26 cellular contexts compared by ENCODE assay signal in the genomic region with DNA sequence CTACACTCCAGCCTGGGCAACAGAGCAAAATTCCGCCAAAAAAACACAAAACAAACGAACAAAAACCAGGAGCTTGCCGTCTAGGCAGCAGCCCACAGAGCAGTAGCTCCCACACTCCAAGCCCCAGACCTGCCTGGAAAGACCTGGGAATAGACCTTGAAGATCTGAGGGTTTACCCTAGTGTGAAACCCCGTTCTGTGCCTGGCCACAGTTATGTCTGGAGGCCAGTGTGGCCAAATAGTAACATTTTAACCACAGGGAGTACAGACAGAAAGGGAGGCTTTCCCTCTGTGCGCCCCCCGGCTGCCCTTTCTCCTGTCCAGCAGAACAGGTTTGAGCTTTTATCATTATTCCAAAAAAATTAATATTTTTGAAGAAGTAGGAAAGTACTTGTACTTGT.
"Had no signal": no experiment of that assay in that cellular context is flagged by ENCODE, and none has a peak within 500 bp of the region (broad histone marks: within the 10 kb centered on the region; RNA-seq: fewer than 3 reads in every experiment).

No MANE protein-coding gene starts in this region.

- FAIRE-seq: islet of Langerhans, pancreas had no signal

- H3K9me3 ChIP-seq: adrenal gland, esophagus muscularis mucosa, pancreas, prostate gland, thyroid gland, upper lobe of right lung had no signal

- H3K4me3 ChIP-seq: adrenal gland, esophagus muscularis mucosa, left lung, lung, pancreas, prostate gland, stomach, thyroid gland, upper lobe of right lung had no signal

- H3K4me1 ChIP-seq: pancreas, prostate gland, thyroid gland had no signal

- ATAC-seq: activated CD4-positive, CD25-positive, alpha-beta regulatory T cell treated with anti-CD3 and anti-CD28 coated beads, Interleukin-2, amount 50 U/mL, for 24 hours had no signal

- H3K27me3 ChIP-seq: adrenal gland, esophagus muscularis mucosa, foreskin keratinocyte, left lung, pancreas, stomach, thyroid gland, upper lobe of right lung had no signal

- DNase-seq: activated CD4-positive, alpha-beta T cell treated with anti-CD3 and anti-CD28 coated beads for 48 hours; activated CD4-positive, alpha-beta T cell treated with anti-CD3 and anti-CD28 coated beads, Interleukin-2, amount 50 U/mL, for 48 hours; activated CD8-positive, alpha-beta memory T cell treated with anti-CD3 and anti-CD28 coated beads for 24 hours; activated effector memory CD4-positive, alpha-beta T cell treated with anti-CD3 and anti-CD28 coated beads, Interleukin-2, amount 50 U/mL, for 16 hours; activated naive CD4-positive, alpha-beta T cell treated with anti-CD3 and anti-CD28 coated beads for 36 hours; activated naive CD8-positive, alpha-beta T cell treated with anti-CD3 and anti-CD28 coated beads for 36 hours; adrenal gland; central memory CD4-positive, alpha-beta T cell; endodermal cell; foreskin keratinocyte; left lung; naive thymus-derived CD4-positive, alpha-beta T cell; pancreas; stimulated activated CD4-positive, alpha-beta T cell treated with anti-CD3 and anti-CD28 coated beads, Interleukin-15, amount 100 ng/mL, for 24 hours; stimulated activated CD4-positive, alpha-beta T cell treated with anti-CD3 and anti-CD28 coated beads, Interleukin-2, amount 100 ng/mL, for 24 hours; stimulated activated naive B cell treated with anti-CD40 and anti-IgM and Interleukin-4, amounts not matched to agents 10 μg/mL and 1 μg/mL and 100 μg/mL, for 72 hours; stomach; T1000; thyroid gland; upper lobe of right lung; WERI-Rb-1 had no signal

- H3K27ac ChIP-seq: adrenal gland, esophagus muscularis mucosa, foreskin keratinocyte, pancreas, prostate gland, thyroid gland, upper lobe of right lung, WERI-Rb-1 had no signal

- H3K36me3 ChIP-seq: adrenal gland, esophagus muscularis mucosa, left lung, pancreas, prostate gland, stomach, thyroid gland, upper lobe of right lung, WERI-Rb-1 had no signal
